In the genomic region with DNA sequence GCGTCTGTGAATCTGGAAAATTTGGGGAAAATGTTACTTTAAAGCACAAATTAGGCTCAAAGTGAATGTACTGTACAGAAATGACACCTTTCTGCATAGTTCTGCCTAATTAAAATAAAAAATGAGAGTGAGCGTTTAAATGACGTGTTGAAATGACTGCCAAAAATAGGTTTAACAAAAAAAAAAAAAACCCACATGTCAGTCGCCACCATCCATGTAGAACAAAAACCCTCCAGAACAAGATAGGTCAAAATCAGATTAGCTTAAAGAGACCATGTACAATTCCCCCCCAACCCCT, we compare ENCODE assay signal across 8 cellular contexts. TPM values are rescaled to one million over a fixed set of nuclear protein-coding genes. Genes with fewer than 3 reads are reported as not detected.
DNase-seq lines count a peak whose midpoint lies in the region; ATAC-seq and TF ChIP-seq lines count a peak whose summit lies in the region.

No MANE protein-coding gene starts in this region.

- no peak for TF ChIP-seq CTCF in CD8-positive, alpha-beta T cell (IDR thresholded peaks at IDR 0.05)
- TF ChIP-seq CTCF in LNCaP clone FGC (IDR thresholded peaks at IDR 0.05; ENCODE audit: control insufficient read depth, extremely low read depth, insufficient read depth) (no peak), omental fat pad (IDR thresholded peaks at IDR 0.05) (no peak)

- H3K4me3 Mint-ChIP-seq in CD8-positive, alpha-beta T cell: peak overlapping the region; percentile 94

- no peaks in the 10 kb centered on the region for H3K9me3 Mint-ChIP-seq in CD8-positive, alpha-beta T cell

- peak overlapping the region; percentile 92 for H3K4me3 ChIP-seq in CD8-positive, alpha-beta T cell (ENCODE audit: low read depth, low read length)
- H3K4me3 ChIP-seq in LNCaP clone FGC (ENCODE audit: low read depth, low read length): peak overlapping the region; percentile 69
- H3K4me3 ChIP-seq in effector memory CD4-positive, alpha-beta T cell (ENCODE audit: insufficient read depth, low read depth, low read length, poor library complexity, severe bottlenecking): peak overlapping the region; percentile 84

- H3K4me1 Mint-ChIP-seq in CD8-positive, alpha-beta T cell (ENCODE audit: low read depth): peaks cover 51% of the 10 kb centered on the region

- peak overlapping the region; percentile 90 for H3K27ac Mint-ChIP-seq in CD8-positive, alpha-beta T cell

- H3K9me3 ChIP-seq in CD8-positive, alpha-beta T cell (ENCODE audit: low read length): no peaks in the 10 kb centered on the region
- H3K9me3 ChIP-seq in effector memory CD4-positive, alpha-beta T cell (ENCODE audit: control insufficient read depth, low read length): no peaks in the 10 kb centered on the region

- POLR2A ChIA-PET in CD8-positive, alpha-beta T cell (lab: Charles Lee): interaction anchor here (0.7 to 2.7 kb wide), 13 partner anchors 10 to 551 kb away, joined by 3 to 17 read pairs (median 5); a partner anchor contains a TSS

- peaks cover under 1% of the 10 kb centered on the region for H3K36me3 ChIP-seq in CD8-positive, alpha-beta T cell (ENCODE audit: insufficient read depth, low read length)
- peaks cover 6% of the 10 kb centered on the region for H3K36me3 ChIP-seq in effector memory CD4-positive, alpha-beta T cell (ENCODE audit: control insufficient read depth, insufficient read depth, low read length)

- peak overlapping the region; percentile 64 for H3K27ac ChIP-seq in CD8-positive, alpha-beta T cell (ENCODE audit: low read depth, low read length)
- H3K27ac ChIP-seq in effector memory CD4-positive, alpha-beta T cell (ENCODE audit: insufficient read depth, low read length, poor library complexity, severe bottlenecking): peak overlapping the region; percentile 72

- ATAC-seq in CD8-positive, alpha-beta T cell: peak; percentile 23
- ATAC-seq in omental fat pad (ENCODE audit: low FRiP score) (peak; percentile 2), GM19395 (IDR thresholded peaks at IDR 0.05; ENCODE audit: unreplicated experiment) (no peak), GM18873 (IDR thresholded peaks at IDR 0.05; ENCODE audit: low FRiP score, unreplicated experiment) (no peak)

- H3K27me3 ChIP-seq in CD8-positive, alpha-beta T cell (ENCODE audit: insufficient read depth, low read length): no peaks in the 10 kb centered on the region
- H3K27me3 ChIP-seq in effector memory CD4-positive, alpha-beta T cell (replicated peaks; ENCODE audit: control insufficient read depth, insufficient read depth, low read length, poor library complexity, severe bottlenecking): no peaks in the 10 kb centered on the region

- intact Hi-C loops in CD8-positive, alpha-beta T cell (cut with DNase I, micrococcal nuclease): loop anchor here (1.0 to 10.0 kb wide), 9 partner anchors 98 to 940 kb away; a partner anchor contains a TSS

- peaks cover 18% of the 10 kb centered on the region for H3K36me3 Mint-ChIP-seq in CD8-positive, alpha-beta T cell

- H3K4me1 ChIP-seq in CD8-positive, alpha-beta T cell (ENCODE audit: insufficient read depth, low read length): peaks cover 45% of the 10 kb centered on the region
- H3K4me1 ChIP-seq in effector memory CD4-positive, alpha-beta T cell (ENCODE audit: control insufficient read depth, insufficient read depth, low read length, poor library complexity, severe bottlenecking): peaks cover 36% of the 10 kb centered on the region

- H3K27me3 Mint-ChIP-seq in CD8-positive, alpha-beta T cell (ENCODE audit: low read depth): no peaks in the 10 kb centered on the region

- peak in 1 of 7 experiments; percentile 39 for DNase-seq in CD8-positive, alpha-beta T cell
- no peak for DNase-seq in LNCaP clone FGC (ENCODE audit: low read depth)
- no peak for DNase-seq in effector memory CD4-positive, alpha-beta T cell
- no peak for DNase-seq in omental fat pad (ENCODE audit: low spot score)
- DNase-seq in NAMALWA (ENCODE audit: low spot score): no peak
- no peak for DNase-seq in globus pallidus (ENCODE audit: low spot score)

- CTCF ChIA-PET in CD8-positive, alpha-beta T cell (lab: Charles Lee): interaction anchor here (0.8 to 5.8 kb wide), 13 partner anchors 8 to 281 kb away, joined by 3 to 54 read pairs (median 4); no protein-coding TSS in a partner anchor

RNA-seq across cellular contexts. Expression of a gene that starts 0.7 kb away (rescaled TPM):
- total RNA-seq in CD8-positive, alpha-beta T cell: 10 to 100 TPM; 38.6 to 46.2 TPM
- total RNA-seq in omental fat pad: 10 to 100 TPM; 62.3 to 76.9 (median 63.4) TPM

Comparison
In these comparisons a context has a peak if more than half of its experiments do, and no peak if none do; other contexts are left out.
1. ATAC-seq: peak in CD8-positive, alpha-beta T cell (single experiment) and omental fat pad (single experiment); none in GM19395 (single experiment) and GM18873 (single experiment).
2. Peak in every context shown above with its lines, with median percentiles within 50 percentile points of each other: H3K4me3 ChIP-seq.